17 cellular contexts compared by ENCODE assay signal in genomic region chrX:47460561-47460960, GRCh38. TPM values are rescaled to one million over a fixed set of nuclear protein-coding genes. Genes with fewer than 3 reads are reported as not detected.
A peak's percentile ranks its signal among the peaks of the same experiment; 100 is the strongest.
DNase-seq lines count a peak whose midpoint lies in the region; ATAC-seq, FAIRE-seq and TF ChIP-seq lines count a peak whose summit lies in the region.
"Had no signal": no experiment of that assay in that cellular context is flagged by ENCODE, and none has a peak within 500 bp of the region (broad histone marks: within the 10 kb centered on the region; RNA-seq: fewer than 3 reads in every experiment).

No MANE protein-coding gene starts in this region.

- FAIRE-seq in colon (lab: Jason Lieb, UNC): peak; percentile 87
- FAIRE-seq: A204.1 had no signal

- no peaks in the 10 kb centered on the region for H3K27me3 Mint-ChIP-seq in CD4-positive, alpha-beta T cell
- no peaks in the 10 kb centered on the region for H3K27me3 Mint-ChIP-seq in stimulated activated naive B cell treated with anti-CD40 and anti-IgM and Interleukin-4, amounts not matched to agents 10 μg/mL and 1 μg/mL and 100 μg/mL, for 72 hours

- H3K4me3 ChIP-seq in HEK293 (ENCODE audit: low read depth, low read length): no peak overlapping the region
- H3K4me3 ChIP-seq: GM23338 had no signal

- CTCF ChIA-PET in CD4-positive, alpha-beta T cell (lab: Charles Lee): no interaction called here
- CTCF ChIA-PET in HEK293 (lab: Yijun Ruan, JAX): interaction anchor here (0.7 kb wide), 1 partner anchor 41 kb away, joined by 3 read pairs; no protein-coding TSS in a partner anchor

- H3K4me1 Mint-ChIP-seq in CD4-positive, alpha-beta T cell (ENCODE audit: low read depth): no peaks in the 10 kb centered on the region
- H3K4me1 Mint-ChIP-seq in stimulated activated naive B cell treated with anti-CD40 and anti-IgM and Interleukin-4, amounts not matched to agents 10 μg/mL and 1 μg/mL and 100 μg/mL, for 72 hours: peaks cover 0 to 6% of the 10 kb centered on the region in 2 donors

- intact Hi-C loops in CD4-positive, alpha-beta T cell (cut with DNase I, micrococcal nuclease): no loop called here

- TF ChIP-seq CTCF in CD4-positive, alpha-beta T cell (IDR thresholded peaks at IDR 0.05): no peak
- no peak for TF ChIP-seq CTCF in HEK293 (tag by site-specific recombination; IDR thresholded peaks at IDR 0.05)

- no peak for DNase-seq in CD4-positive, alpha-beta T cell
- no peak for DNase-seq in stimulated activated naive B cell treated with anti-CD40 and anti-IgM and Interleukin-4, amounts not matched to agents 10 μg/mL and 1 μg/mL and 100 μg/mL, for 72 hours
- no peak for DNase-seq in NCI-H2029 (lab: John Stamatoyannopoulos, UW)
- no peak for DNase-seq in NCI-H524 (lab: John Stamatoyannopoulos, UW)
- DNase-seq: BE2C; Caco-2; CD8-positive, alpha-beta memory T cell; DND-41; GDM1; H7; IMR-90 had no signal

- H3K4me1 ChIP-seq in HEK293 (ENCODE audit: control insufficient read depth, insufficient read depth, low read length): no peaks in the 10 kb centered on the region
- H3K4me1 ChIP-seq: BE2C, Caco-2 had no signal

- H3K27ac ChIP-seq in CD4-positive, alpha-beta T cell (ENCODE audit: low read depth, low read length): no peak overlapping the region
- no peak overlapping the region for H3K27ac ChIP-seq in HEK293 (ENCODE audit: extremely low read depth, low read depth, low read length)
- H3K27ac ChIP-seq: C4-2B had no signal

- H3K4me3 Mint-ChIP-seq in CD4-positive, alpha-beta T cell: no peak overlapping the region
- no peak overlapping the region for H3K4me3 Mint-ChIP-seq in stimulated activated naive B cell treated with anti-CD40 and anti-IgM and Interleukin-4, amounts not matched to agents 10 μg/mL and 1 μg/mL and 100 μg/mL, for 72 hours
- H3K4me3 Mint-ChIP-seq: CD8-positive, alpha-beta memory T cell; GM23338 had no signal

- POLR2A ChIA-PET in CD4-positive, alpha-beta T cell (lab: Charles Lee): no interaction called here
- POLR2A ChIA-PET in HEK293 (lab: Yijun Ruan, JAX): no interaction called here

- no peaks in the 10 kb centered on the region for H3K27me3 ChIP-seq in CD4-positive, alpha-beta T cell (ENCODE audit: control insufficient read depth, insufficient read depth, low read length)
- H3K27me3 ChIP-seq: BE2C had no signal

- no peak for ATAC-seq in CD4-positive, alpha-beta T cell (ENCODE audit: poor library complexity)
- ATAC-seq in stimulated activated naive B cell treated with anti-CD40 and anti-IgM and Interleukin-4, amounts not matched to agents 10 μg/mL and 1 μg/mL and 100 μg/mL, for 72 hours (replicated peaks): no peak
- ATAC-seq in GM19035 (IDR thresholded peaks at IDR 0.05; ENCODE audit: unreplicated experiment): no peak
- ATAC-seq: GM23338 had no signal

- H3K36me3 ChIP-seq in HEK293 (ENCODE audit: control insufficient read depth in 2 of 2, insufficient read depth in 1 of 2, low read length in 2 of 2): peaks cover 4 to 7% of the 10 kb centered on the region in 2 experiments; a peak in 2 of 3 replicates
- H3K36me3 ChIP-seq: BE2C had no signal

- H3K9me3 ChIP-seq in CD4-positive, alpha-beta T cell (ENCODE audit: control insufficient read depth, low read length): no peaks in the 10 kb centered on the region
- H3K9me3 ChIP-seq in HEK293 (ENCODE audit: control insufficient read depth, insufficient read depth, low read depth, low read length): no peaks in the 10 kb centered on the region
- H3K9me3 ChIP-seq: BE2C, Caco-2 had no signal

- peak overlapping the region; percentile 4 for H3K27ac Mint-ChIP-seq in CD4-positive, alpha-beta T cell
- peak overlapping the region; percentile 20 for H3K27ac Mint-ChIP-seq in stimulated activated naive B cell treated with anti-CD40 and anti-IgM and Interleukin-4, amounts not matched to agents 10 μg/mL and 1 μg/mL and 100 μg/mL, for 72 hours
- H3K27ac Mint-ChIP-seq: GM23338 had no signal

- H3K36me3 Mint-ChIP-seq in CD4-positive, alpha-beta T cell (ENCODE audit: low read depth): peaks cover 67% of the 10 kb centered on the region
- H3K36me3 Mint-ChIP-seq in stimulated activated naive B cell treated with anti-CD40 and anti-IgM and Interleukin-4, amounts not matched to agents 10 μg/mL and 1 μg/mL and 100 μg/mL, for 72 hours: peaks cover 26 to 45% of the 10 kb centered on the region in 2 donors

- no peaks in the 10 kb centered on the region for H3K9me3 Mint-ChIP-seq in CD4-positive, alpha-beta T cell
- H3K9me3 Mint-ChIP-seq in stimulated activated naive B cell treated with anti-CD40 and anti-IgM and Interleukin-4, amounts not matched to agents 10 μg/mL and 1 μg/mL and 100 μg/mL, for 72 hours: peaks cover 0 to 7% of the 10 kb centered on the region in 2 donors
- H3K9me3 Mint-ChIP-seq: GM23338 had no signal

TF ChIP-seq in HEK293, 187 proteins besides CTCF, POLR2A, EP300 and RAD21:
- TF ChIP-seq ZNF184 (tag by site-specific recombination; IDR thresholded peaks at IDR 0.05): peak; percentile 95
- TF ChIP-seq ZNF707 (tag by site-specific recombination; IDR thresholded peaks at IDR 0.05): no peak
- no peak for TF ChIP-seq ZNF548 (tag by site-specific recombination; IDR thresholded peaks at IDR 0.05)
- no peak for TF ChIP-seq ZNF114 (tag by site-specific recombination; IDR thresholded peaks at IDR 0.05)
- TF ChIP-seq ZNF366 (tag by site-specific recombination; conservative IDR thresholded peaks at IDR 0.05): no peak

RNA-seq across cellular contexts. Expression of gene ZNF41, which starts 22.5 kb away (rescaled TPM):
- 1 to 10 TPM; 3.1 to 3.9 TPM for total RNA-seq in CD4-positive, alpha-beta T cell
